16 cellular contexts compared by ENCODE assay signal in the genomic region with DNA sequence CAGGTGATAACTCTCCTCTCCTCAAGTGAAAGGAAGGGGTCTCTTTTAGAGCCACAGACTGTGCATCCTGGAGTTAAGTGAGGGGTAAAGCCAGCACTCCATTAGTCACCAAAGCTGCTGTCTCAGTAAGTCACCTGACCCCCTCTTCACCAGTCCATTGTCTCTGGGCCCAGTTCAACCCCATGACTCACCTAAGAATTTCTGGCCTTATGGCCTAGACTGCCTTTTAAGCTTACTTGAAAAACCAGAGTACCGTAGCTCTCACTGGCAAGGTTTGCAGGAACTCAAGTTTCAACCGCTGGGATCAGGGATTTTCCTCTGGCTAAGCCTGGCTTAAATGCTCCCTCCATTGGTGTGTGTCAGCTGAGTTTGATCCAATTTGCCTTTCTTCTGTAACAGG. TPM values are rescaled to one million over a fixed set of nuclear protein-coding genes. Genes with fewer than 3 reads are reported as not detected.
DNase-seq lines count a peak whose midpoint lies in the region; ATAC-seq, FAIRE-seq and TF ChIP-seq lines count a peak whose summit lies in the region.
"Had no signal": no experiment of that assay in that cellular context is flagged by ENCODE, and none has a peak within 500 bp of the region (broad histone marks: within the 10 kb centered on the region; RNA-seq: fewer than 3 reads in every experiment).

No MANE protein-coding gene starts in this region.

- no peaks in the 10 kb centered on the region for H3K36me3 ChIP-seq in PC-9 (ENCODE audit: low read depth)
- H3K36me3 ChIP-seq in thyroid gland: no peaks in the 10 kb centered on the region
- H3K36me3 ChIP-seq: right lobe of liver, SJSA1, upper lobe of left lung had no signal

- no peak for TF ChIP-seq POLR2A in H54 (IDR thresholded peaks at IDR 0.05; ENCODE audit: low read depth, low read length)
- peak in 1 of 2 donors; percentile 25 for TF ChIP-seq POLR2A in thyroid gland (IDR thresholded peaks at IDR 0.05)

- peak; percentile 96 for ATAC-seq in esophagus mucosa
- ATAC-seq in GM19351 (IDR thresholded peaks at IDR 0.05; ENCODE audit: unreplicated experiment): no peak
- no peak for ATAC-seq in GM21529 (IDR thresholded peaks at IDR 0.05; ENCODE audit: unreplicated experiment)
- ATAC-seq: right lobe of liver had no signal

- H4K20me1 ChIP-seq in PC-9 (ENCODE audit: insufficient read depth): no peaks in the 10 kb centered on the region

- TF ChIP-seq CTCF in PC-9 (conservative IDR thresholded peaks at IDR 0.05) (no peak), thyroid gland (IDR thresholded peaks at IDR 0.05) (no peak)

- H3K4me3 ChIP-seq in PC-9 (no peak overlapping the region), thyroid gland (replicated peaks in 1 of 3) (no peak overlapping the region)
- H3K4me3 ChIP-seq: lung, right lobe of liver, SJSA1, upper lobe of left lung had no signal

- no peaks in the 10 kb centered on the region for H3K9me2 ChIP-seq in PC-9 (ENCODE audit: insufficient read depth)

- H3K4me2 ChIP-seq in PC-9: peak overlapping the region; percentile 29; the same call in 1 of the 2 replicates

- CTCF ChIA-PET in PC-9 (lab: Charles Lee): no interaction called here

- DNase-seq in H54 (ENCODE audit: insufficient read length, low spot score) (peak; percentile 46), PC-9 (peak; percentile 61 to 68), thyroid gland (peak; percentile 84 to 85), DMS 273 (lab: John Stamatoyannopoulos, UW; ENCODE audit: unreplicated experiment) (no peak)
- DNase-seq: activated CD4-positive, alpha-beta T cell treated with anti-CD3 and anti-CD28 coated beads, Interleukin-2, amount 50 U/mL, for 4 hours; activated T-cell treated with anti-CD3 and anti-CD28 coated beads, Interleukin-2, amount 50 U/mL, for 48 hours; CD4-positive, alpha-beta T cell; erythroblast; NCI-H1930; right lobe of liver; upper lobe of left lung had no signal

- WGBS in thyroid gland, 2 donors: 18 to 53% methylated on average over 2 of the region's 2 CpGs

- FAIRE-seq in H54 (lab: Jason Lieb, UNC): peak; percentile 93

- H3K4me1 ChIP-seq in PC-9 (replicated peaks; ENCODE audit: insufficient read depth): peaks cover 9% of the 10 kb centered on the region
- peaks cover 27 to 31% of the 10 kb centered on the region in 2 donors for H3K4me1 ChIP-seq in thyroid gland

- BruUV-seq in PC-9 (replicated peaks; lab: Mats Ljungman, UMichigan): no TSS peak

- no peaks in the 10 kb centered on the region for H3K79me2 ChIP-seq in PC-9 (ENCODE audit: low read depth)

- H3K27ac ChIP-seq in PC-9: no peak overlapping the region
- H3K27ac ChIP-seq in thyroid gland: peak overlapping the region; percentile 72 to 85 (median 76)
- H3K27ac ChIP-seq: right lobe of liver, SJSA1, upper lobe of left lung had no signal

- no peaks in the 10 kb centered on the region for H3F3A ChIP-seq in PC-9 (ENCODE audit: insufficient read depth, low read depth)

- H3K9me3 ChIP-seq in PC-9 (ENCODE audit: insufficient read depth, low read depth): no peaks in the 10 kb centered on the region
- H3K9me3 ChIP-seq in thyroid gland: no peaks in the 10 kb centered on the region
- H3K9me3 ChIP-seq: right lobe of liver, SJSA1, upper lobe of left lung had no signal

- no peaks in the 10 kb centered on the region for H3K27me3 ChIP-seq in PC-9 (ENCODE audit: insufficient read depth, low read depth)
- no peaks in the 10 kb centered on the region for H3K27me3 ChIP-seq in thyroid gland
- H3K27me3 ChIP-seq: right lobe of liver, SJSA1, upper lobe of left lung had no signal

- intact Hi-C loops in PC-9 (cut with micrococcal nuclease; ENCODE audit: unreplicated experiment): no loop called here
- intact Hi-C loops in thyroid gland (cut with DNase I): no loop called here

- no peak overlapping the region for H2AFZ ChIP-seq in PC-9

- POLR2A ChIA-PET in PC-9 (lab: Charles Lee; ENCODE audit: unreplicated experiment): interaction anchor here (0.6 kb wide), 1 partner anchor 101 kb away, joined by 3 read pairs; no protein-coding TSS in a partner anchor

RNA-seq across cellular contexts. Expression of gene EID2, which starts 23.4 kb away (rescaled TPM):
- total RNA-seq in PC-9 (2021): 14.6 TPM in 2 replicates
- 6.7 TPM for total RNA-seq in esophagus mucosa
- 10 to 100 TPM; 15.3 to 24.4 (median 19.8) TPM for total RNA-seq in thyroid gland

RNA-seq across cellular contexts. Expression of gene EID2B, which starts 30.8 kb away (rescaled TPM):
- 2.3 and 3.4 TPM in 2 replicates for total RNA-seq in PC-9 (2021)
- total RNA-seq in esophagus mucosa: 0.20 TPM
- total RNA-seq in thyroid gland: 1 to 10 TPM; 2.4 to 7.1 (median 4.4) TPM

RNA-seq across cellular contexts. Expression of gene LGALS13, which starts 38.9 kb away (rescaled TPM):
- not detected in 2 replicates for total RNA-seq in PC-9 (2021)
- not detected for total RNA-seq in esophagus mucosa
- total RNA-seq in thyroid gland: not detected
- total RNA-seq: CD4-positive, alpha-beta T cell; lung; right lobe of liver; SJSA1; upper lobe of left lung had no signal

RNA-seq across cellular contexts. Expression of gene SELENOV, which starts 48.5 kb away (rescaled TPM):
- total RNA-seq in PC-9 (2021): 0.35 TPM in 1 of 2 replicates, not detected in the other
- total RNA-seq in esophagus mucosa: not detected
- 1 to 10 TPM; 2.5 to 4.4 (median 3.3) TPM for total RNA-seq in thyroid gland
- total RNA-seq: CD4-positive, alpha-beta T cell; lung; right lobe of liver; SJSA1; upper lobe of left lung had no signal
